Comparison of ENCODE assay signal across 14 cellular contexts in genomic region chr5:161299053-161299452, GRCh38.
A peak's percentile ranks its signal among the peaks of the same experiment; 100 is the strongest.
DNase-seq lines count a peak whose midpoint lies in the region; ATAC-seq and TF ChIP-seq lines count a peak whose summit lies in the region.
"Had no signal": no experiment of that assay in that cellular context is flagged by ENCODE, and none has a peak within 500 bp of the region (broad histone marks: within the 10 kb centered on the region; RNA-seq: fewer than 3 reads in every experiment).

No MANE protein-coding gene starts in this region.

- TF ChIP-seq CTCF in GM13976 (IDR thresholded peaks at IDR 0.05; ENCODE audit: borderline replicate concordance, control extremely low read depth, extremely low read depth, insufficient read depth, missing control alignments) = no peak

- ATAC-seq in GM19328 (IDR thresholded peaks at IDR 0.05; ENCODE audit: unreplicated experiment) (peak; percentile 94), HG02610 (IDR thresholded peaks at IDR 0.05; ENCODE audit: unreplicated experiment) (peak; percentile 68), HG03354 (IDR thresholded peaks at IDR 0.05; ENCODE audit: poor library complexity, severe bottlenecking, unreplicated experiment) (peak; percentile 63)
- ATAC-seq: foreskin keratinocyte had no signal

- in situ Hi-C loops in GM13976 (cut with MboI; ENCODE audit: low sequenced_read_pairs, unreplicated experiment) = no loop called here

- peak; percentile 11 for DNase-seq in globus pallidus (ENCODE audit: low spot score)
- DNase-seq in GM13976 (ENCODE audit: low spot score) = no peak
- DNase-seq in activated CD4-positive, alpha-beta T cell treated with anti-CD3 and anti-CD28 coated beads, Interleukin-2, amount 50 U/mL, for 1 hour = no peak
- no peak for DNase-seq in NCI-H1105 treated with DMSO at 0.1 percent for 48 hours (lab: John Stamatoyannopoulos, UW)
- no peak for DNase-seq in DMS79 (lab: John Stamatoyannopoulos, UW)
- DNase-seq: aorta, foreskin keratinocyte, kidney glomerular epithelial cell, NCI-H1048, NCI-H526, SHP77 had no signal
